ENCODE assay signal across 18 cellular contexts in the genomic region with DNA sequence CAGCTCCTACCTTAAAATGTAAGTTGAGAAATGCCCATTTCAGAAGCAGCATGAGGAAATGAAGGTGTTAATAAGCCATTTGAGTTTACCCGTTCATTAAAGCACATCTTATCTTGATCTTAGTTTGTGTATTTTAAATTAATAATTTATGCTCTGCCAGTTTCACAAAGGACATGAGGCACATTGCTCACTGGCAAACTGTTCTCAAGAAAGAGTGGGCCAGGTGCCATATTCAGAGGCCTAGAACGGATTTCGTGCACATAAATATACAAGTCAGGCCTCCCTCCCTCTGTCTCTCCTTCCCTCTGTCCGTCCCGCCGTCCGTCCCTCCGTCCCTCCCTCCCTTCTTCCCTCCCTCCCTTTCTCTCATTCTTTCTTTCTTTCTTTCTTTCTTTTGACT. TPM values are rescaled to one million over a fixed set of nuclear protein-coding genes. Genes with fewer than 3 reads are reported as not detected.
"Had no signal": no experiment of that assay in that cellular context is flagged by ENCODE, and none has a peak within 500 bp of the region (broad histone marks: within the 10 kb centered on the region; RNA-seq: fewer than 3 reads in every experiment).

No MANE protein-coding gene starts in this region.

- H3K27me3 ChIP-seq: colonic mucosa, hepatocyte, testis, transverse colon had no signal

- H3K4me3 ChIP-seq: colonic mucosa, hepatocyte, lung, testis, transverse colon had no signal

- ATAC-seq: left colon, left ventricle myocardium superior, natural killer cell, right cardiac atrium had no signal

- H3K36me3 Mint-ChIP-seq: natural killer cell had no signal

- H3K79me2 ChIP-seq: hepatocyte had no signal

- H3K9me3 Mint-ChIP-seq: endodermal cell, natural killer cell, neural crest cell had no signal

- H3K9me3 ChIP-seq: colonic mucosa, testis, transverse colon had no signal

- H3K27ac Mint-ChIP-seq: endodermal cell, natural killer cell had no signal

- H3K4me1 Mint-ChIP-seq: endodermal cell, natural killer cell, neural crest cell had no signal

- H3K4me1 ChIP-seq: colonic mucosa had no signal

- DNase-seq: colonic mucosa; effector CD4-positive, alpha-beta T cell; endodermal cell; foreskin melanocyte; head of caudate nucleus; left colon; left ventricle myocardium superior; natural killer cell; right cardiac atrium; small intestine; stimulated activated CD4-positive, alpha-beta T cell treated with anti-CD3 and anti-CD28 coated beads, Interleukin-12 subunit alpha, Interleukin-12 subunit beta, amount 100 ng/mL, for 4 hours; stimulated activated naive CD4-positive, alpha-beta T cell treated with Interleukin-2 at 50 U/mL for 16 hours; testis; transverse colon had no signal

- H3K27ac ChIP-seq: colonic mucosa, hepatocyte, testis, transverse colon had no signal

- H3K4me2 ChIP-seq: hepatocyte had no signal

- H3K4me3 Mint-ChIP-seq: endodermal cell, natural killer cell, neural crest cell had no signal

- H2AFZ ChIP-seq: hepatocyte had no signal

- H3K36me3 ChIP-seq: colonic mucosa, transverse colon had no signal

RNA-seq across cellular contexts. Expression of a gene that starts 29.5 kb away (rescaled TPM):
- total RNA-seq: endothelial cell of umbilical vein, neural crest cell had no signal
- polyA plus RNA-seq: endothelial cell of umbilical vein had no signal
